In the genomic region with DNA sequence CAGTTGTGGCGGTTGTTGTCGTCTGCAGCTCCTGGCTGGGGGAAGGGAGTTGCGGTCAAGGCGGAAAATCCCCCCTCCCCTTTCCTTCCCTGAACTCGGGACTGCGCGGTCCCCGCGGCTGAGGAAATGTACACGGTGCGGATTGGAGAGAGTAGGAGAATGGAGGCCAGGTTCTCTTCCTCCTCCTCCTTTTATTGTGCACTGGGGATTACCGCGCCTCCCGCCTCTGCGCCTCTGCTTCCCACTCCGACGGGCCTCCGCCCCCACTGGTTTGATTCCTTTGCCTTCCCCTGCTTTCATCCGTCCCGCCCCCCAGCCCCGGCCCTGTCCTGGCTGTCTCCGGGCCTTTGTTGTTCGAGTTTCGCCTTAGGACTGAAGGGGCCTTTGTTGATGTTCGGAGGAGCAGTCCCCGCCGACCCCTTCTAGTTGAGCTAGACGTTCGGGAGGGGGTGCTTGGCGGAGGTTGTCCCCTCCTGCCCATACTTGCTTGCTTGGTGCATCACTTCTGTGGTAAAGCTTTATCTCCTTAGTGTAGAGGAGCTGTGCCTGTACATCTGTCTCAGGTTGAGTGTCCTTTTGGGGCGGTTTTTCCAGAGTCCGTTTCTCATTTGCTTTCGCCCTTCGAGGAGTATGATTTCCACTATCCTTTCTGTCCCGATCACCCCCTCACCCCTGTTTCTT, we compare ENCODE assay signal across 8 cellular contexts. TPM values are rescaled to one million over a fixed set of nuclear protein-coding genes. Genes with fewer than 3 reads are reported as not detected.
A peak's percentile ranks its signal among the peaks of the same experiment; 100 is the strongest.
DNase-seq lines count a peak whose midpoint lies in the region; ATAC-seq and TF ChIP-seq lines count a peak whose summit lies in the region.

No MANE protein-coding gene starts in this region.

- peak; percentile 66 for DNase-seq in CD1c-positive myeloid dendritic cell (ENCODE audit: extremely low spot score)
- no peak for DNase-seq in LNCaP clone FGC (ENCODE audit: low read depth)
- peak; percentile 72 for DNase-seq in WTC11 (ENCODE audit: low spot score)
- peak; percentile 72 for DNase-seq in colonic mucosa
- peak; percentile 53 for DNase-seq in left lobe of liver (ENCODE audit: low spot score)
- DNase-seq in stimulated activated CD4-positive, alpha-beta T cell treated with anti-CD3 and anti-CD28 coated beads, Interleukin-2, amount 100 ng/mL, for 48 hours: peak; percentile 42 to 44
- DNase-seq in putamen (ENCODE audit: low spot score): no peak

- no peaks in the 10 kb centered on the region for H3K9me3 ChIP-seq in colonic mucosa

- H3K4me1 Mint-ChIP-seq in WTC11: peaks cover 49% of the 10 kb centered on the region

- peak; percentile 0 for ATAC-seq in GM19397 (IDR thresholded peaks at IDR 0.05; ENCODE audit: unreplicated experiment)
- peak; percentile 7 for ATAC-seq in WTC11
- ATAC-seq in left lobe of liver: peak; percentile 9

- intact Hi-C loops in colonic mucosa (cut with DNase I): no loop called here

- no peaks in the 10 kb centered on the region for H3K36me3 ChIP-seq in colonic mucosa

- peak overlapping the region; percentile 99 for H3K27ac ChIP-seq in colonic mucosa

- H3K27ac Mint-ChIP-seq in WTC11: peak overlapping the region; percentile 99

- no peaks in the 10 kb centered on the region for H3K4me1 ChIP-seq in colonic mucosa

- H3K27me3 Mint-ChIP-seq in WTC11 (ENCODE audit: low read depth): peaks cover 20% of the 10 kb centered on the region

- H3K4me3 ChIP-seq in LNCaP clone FGC (ENCODE audit: low read depth, low read length) (peak overlapping the region; percentile 73), colonic mucosa (peak overlapping the region; percentile 96)

- POLR2A ChIA-PET in WTC11 (lab: Charles Lee): interaction anchor here (1.1 kb wide), 1 partner anchor 17 kb away, joined by 5 read pairs; no protein-coding TSS in a partner anchor

- H3K9ac ChIP-seq in colonic mucosa (ENCODE audit: low read depth in 2 of 2, low read length in 2 of 2): peak overlapping the region; percentile 83 to 97

- peak overlapping the region; percentile 96 for H3K4me3 Mint-ChIP-seq in WTC11

- H3K27me3 ChIP-seq in colonic mucosa: no peaks in the 10 kb centered on the region

- peaks cover 16% of the 10 kb centered on the region for H3K36me3 Mint-ChIP-seq in WTC11

- CTCF ChIA-PET in WTC11 (lab: Charles Lee): interaction anchor here (0.6 to 1.0 kb wide), 3 partner anchors 23 to 85 kb away, joined by 3 to 7 read pairs (median 5); no protein-coding TSS in a partner anchor

- no peaks in the 10 kb centered on the region for H3K9me3 Mint-ChIP-seq in WTC11

- TF ChIP-seq CTCF in LNCaP clone FGC (IDR thresholded peaks at IDR 0.05; ENCODE audit: control insufficient read depth, extremely low read depth, insufficient read depth) (no peak), WTC11 (IDR thresholded peaks at IDR 0.05) (no peak), colonic mucosa (IDR thresholded peaks at IDR 0.05) (no peak)

TF ChIP-seq in WTC11, 78 proteins besides CTCF, POLR2A, EP300 and RAD21:
- TF ChIP-seq ATF2 (CRISPR knock-in tag; IDR thresholded peaks at IDR 0.05; ENCODE audit: borderline replicate concordance, low read depth) (no peak), SOX15 (CRISPR knock-in tag; IDR thresholded peaks at IDR 0.05) (no peak), OVOL2 (CRISPR knock-in tag; IDR thresholded peaks at IDR 0.05; ENCODE audit: borderline replicate concordance) (no peak), AR (CRISPR knock-in tag; IDR thresholded peaks at IDR 0.05) (0 out of 2 replicates have a peak, but pooled peaks have one; percentile 54)

RNA-seq across cellular contexts. Expression of gene ZNF292, which starts 0.7 kb away (rescaled TPM):
- total RNA-seq in WTC11 (2021): 39.3 to 42.1 TPM (median 39.9 TPM) in 3 replicates
- total RNA-seq in colonic mucosa: 10 to 100 TPM; 30.6 to 56.4 TPM
- total RNA-seq in left lobe of liver: 12.9 TPM

Comparison
In these comparisons a context has a peak if more than half of its experiments do, and no peak if none do; other contexts are left out.
1. DNase-seq: peak in CD1c-positive myeloid dendritic cell (single experiment), WTC11 (single experiment), colonic mucosa (single experiment), left lobe of liver (single experiment) and stimulated activated CD4-positive, alpha-beta T cell treated with anti-CD3 and anti-CD28 coated beads, Interleukin-2, amount 100 ng/mL, for 48 hours (2 of 2); none in LNCaP clone FGC (single experiment) and putamen (single experiment).
2. Peak in every context shown above with its lines, with median percentiles within 50 percentile points of each other: ATAC-seq.